ENCODE assay signal across 9 cellular contexts in genomic region chr7:1539346-1540321, GRCh38. TPM values are rescaled to one million over a fixed set of nuclear protein-coding genes. Genes with fewer than 3 reads are reported as not detected.
A peak's percentile ranks its signal among the peaks of the same experiment; 100 is the strongest.
DNase-seq lines count a peak whose midpoint lies in the region; ATAC-seq and TF ChIP-seq lines count a peak whose summit lies in the region.
"Had no signal": no experiment of that assay in that cellular context is flagged by ENCODE, and none has a peak within 500 bp of the region (broad histone marks: within the 10 kb centered on the region; RNA-seq: fewer than 3 reads in every experiment).

No MANE protein-coding gene starts in this region.

- H3K36me3 ChIP-seq in gastrocnemius medialis, result peaks cover 0 to 53% of the 10 kb centered on the region in 2 donors

- no peak for TF ChIP-seq POLR2A in gastrocnemius medialis (IDR thresholded peaks at IDR 0.05)

- TF ChIP-seq EP300 in Ishikawa (IDR thresholded peaks at IDR 0.05; ENCODE audit: borderline replicate concordance), result no peak

- peaks cover 34 to 40% of the 10 kb centered on the region in 2 donors for H3K4me1 ChIP-seq in gastrocnemius medialis

- intact Hi-C loops in gastrocnemius medialis (cut with DNase I; ENCODE audit: low total_unique reads) (loop anchor here (10.0 kb wide), 1 partner anchor 495 kb away; the partner anchor contains the start of gene GPR146), head of caudate nucleus (cut with DNase I) (no loop called here)

- DNase-seq in fibroblast of pulmonary artery (ENCODE audit: low read depth) (peak; percentile 30), gastrocnemius medialis (no peak), head of caudate nucleus (no peak), NCI-H1417 treated with DMSO at 0.1 percent for 48 hours (lab: John Stamatoyannopoulos, UW) (no peak), NCI-H2081 treated with DMSO at 0.1 percent for 48 hours (lab: John Stamatoyannopoulos, UW) (no peak)
- DNase-seq: activated CD4-positive, alpha-beta memory T cell treated with anti-CD3 and anti-CD28 coated beads for 36 hours had no signal

- no peak for ATAC-seq in gastrocnemius medialis

- H3K4me3 ChIP-seq in fibroblast of pulmonary artery (replicated peaks; ENCODE audit: low read depth, low read length) (no peak overlapping the region), gastrocnemius medialis (no peak overlapping the region)
- H3K4me3 ChIP-seq: adrenal gland, SK-N-MC had no signal

- in situ Hi-C loops in gastrocnemius medialis (cut with MboI; ENCODE audit: low sequenced_read_pairs in 4 of 4), result no loop called here

- H3K9me3 ChIP-seq in gastrocnemius medialis, result no peaks in the 10 kb centered on the region
- H3K9me3 ChIP-seq: adrenal gland had no signal

- no peak for TF ChIP-seq RAD21 in Ishikawa (IDR thresholded peaks at IDR 0.05; ENCODE audit: low read depth)

- H3K27me3 ChIP-seq in gastrocnemius medialis, result no peaks in the 10 kb centered on the region
- H3K27me3 ChIP-seq: adrenal gland had no signal

- no peak for TF ChIP-seq CTCF in fibroblast of pulmonary artery (IDR thresholded peaks at IDR 0.05; ENCODE audit: low read length, missing control alignments)
- no peak for TF ChIP-seq CTCF in gastrocnemius medialis (IDR thresholded peaks at IDR 0.05 in 4 of 5, conservative IDR thresholded peaks at IDR 0.05 in 1 of 5)

- peak overlapping the region; percentile 98 to 100 (median 99) for H3K27ac ChIP-seq in gastrocnemius medialis
- H3K27ac ChIP-seq: SK-N-MC had no signal

TF ChIP-seq in Ishikawa, 13 proteins besides CTCF, POLR2A, EP300 and RAD21:
- no peak for TF ChIP-seq FOXM1 (IDR thresholded peaks at IDR 0.05; ENCODE audit: borderline replicate concordance, low read depth)
- 0 out of 2 replicates have a peak, but pooled peaks have one; percentile 25 for TF ChIP-seq ZBTB7A (IDR thresholded peaks at IDR 0.05; ENCODE audit: low read depth)

RNA-seq across cellular contexts. Expression of gene MAFK, which starts 9.1 kb away (rescaled TPM):
- 100 to 1,000 TPM in 1 of 4 donors, 10 to 100 TPM in 3; 33.5 to 112 (median 75.3) TPM for total RNA-seq in gastrocnemius medialis

RNA-seq across cellular contexts. Expression of gene TMEM184A, which starts 16.4 kb away (rescaled TPM):
- total RNA-seq in gastrocnemius medialis, result 1 to 10 TPM in 3 of 4 donors, under 1 TPM in 1; 0.55 to 3.3 (median 1.3) TPM
- total RNA-seq: activated CD4-positive, alpha-beta memory T cell treated with anti-CD3 and anti-CD28 coated beads for 36 hours had no signal

RNA-seq across cellular contexts. Expression of gene PSMG3, which starts 30.2 kb away (rescaled TPM):
- total RNA-seq in gastrocnemius medialis, result 10 to 100 TPM; 25.4 to 46.4 (median 32.2) TPM

RNA-seq across cellular contexts. Expression of gene INTS1, which starts 35.4 kb away (rescaled TPM):
- 100 to 1,000 TPM in 1 of 4 donors, 10 to 100 TPM in 3; 44.3 to 108 (median 78.8) TPM for total RNA-seq in gastrocnemius medialis
